ENCODE assay signal across 18 cellular contexts in the genomic region with DNA sequence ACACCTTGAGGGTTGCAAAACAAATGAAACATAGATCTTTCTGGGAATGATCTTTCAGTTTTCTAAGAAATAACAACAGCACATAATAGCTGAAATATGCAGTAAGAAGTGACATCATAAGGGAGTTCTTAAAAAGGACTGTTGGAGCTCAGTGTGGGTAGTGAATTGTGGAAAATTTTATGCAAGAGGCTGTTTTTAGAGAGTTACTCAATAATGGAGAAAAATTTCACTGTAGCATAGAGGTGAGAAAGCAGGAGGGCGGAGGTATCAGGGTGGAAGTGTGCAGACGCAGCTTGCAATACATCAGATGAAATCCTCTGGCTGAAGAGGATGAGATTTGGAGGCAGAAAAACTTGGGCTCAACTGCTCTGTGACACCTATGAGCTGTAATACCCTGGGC.
A peak's percentile ranks its signal among the peaks of the same experiment; 100 is the strongest.
DNase-seq lines count a peak whose midpoint lies in the region; ATAC-seq lines count a peak whose summit lies in the region.
"Had no signal": no experiment of that assay in that cellular context is flagged by ENCODE, and none has a peak within 500 bp of the region (broad histone marks: within the 10 kb centered on the region; RNA-seq: fewer than 3 reads in every experiment).

No MANE protein-coding gene starts in this region.

- H3K4me3 Mint-ChIP-seq in stimulated activated memory B cell treated with anti-CD40 and anti-IgM and Interleukin-4, amounts not matched to agents 10 μg/mL and 1 μg/mL and 100 μg/mL, for 72 hours = no peak overlapping the region
- H3K4me3 Mint-ChIP-seq: activated CD8-positive, alpha-beta memory T cell treated with anti-CD3 and anti-CD28 coated beads, Interleukin-2, amount 10 ng/mL, durations not matched to agents 7 days and 5 days; stimulated activated naive CD8-positive, alpha-beta T cell treated with anti-CD3 and anti-CD28 coated beads, Interleukin-15, Interleukin-2, amounts not matched to agents 100 ng/mL and 50 ng/mL, for 24 hours had no signal

- H3K27ac Mint-ChIP-seq in stimulated activated memory B cell treated with anti-CD40 and anti-IgM and Interleukin-4, amounts not matched to agents 10 μg/mL and 1 μg/mL and 100 μg/mL, for 72 hours = peak overlapping the region; percentile 40
- H3K27ac Mint-ChIP-seq: activated CD8-positive, alpha-beta memory T cell treated with anti-CD3 and anti-CD28 coated beads, Interleukin-2, amount 10 ng/mL, durations not matched to agents 7 days and 5 days; stimulated activated naive CD8-positive, alpha-beta T cell treated with anti-CD3 and anti-CD28 coated beads, Interleukin-15, Interleukin-2, amounts not matched to agents 100 ng/mL and 50 ng/mL, for 24 hours had no signal

- no peaks in the 10 kb centered on the region for H3K36me3 Mint-ChIP-seq in stimulated activated memory B cell treated with anti-CD40 and anti-IgM and Interleukin-4, amounts not matched to agents 10 μg/mL and 1 μg/mL and 100 μg/mL, for 72 hours
- H3K36me3 Mint-ChIP-seq: activated CD8-positive, alpha-beta memory T cell treated with anti-CD3 and anti-CD28 coated beads, Interleukin-2, amount 10 ng/mL, durations not matched to agents 7 days and 5 days had no signal

- ATAC-seq in GM18868 (IDR thresholded peaks at IDR 0.05; ENCODE audit: unreplicated experiment) = peak; percentile 43
- ATAC-seq in HG03342 (IDR thresholded peaks at IDR 0.05; ENCODE audit: unreplicated experiment) = peak; percentile 50
- peak; percentile 38 for ATAC-seq in stimulated activated memory B cell treated with anti-CD40 and anti-IgM and Interleukin-4, amounts not matched to agents 10 μg/mL and 1 μg/mL and 100 μg/mL, for 72 hours
- no peak for ATAC-seq in HG02571 (IDR thresholded peaks at IDR 0.05; ENCODE audit: unreplicated experiment)
- ATAC-seq: activated CD8-positive, alpha-beta memory T cell treated with anti-CD3 and anti-CD28 coated beads, Interleukin-2, amount 10 ng/mL, durations not matched to agents 7 days and 5 days; esophagus mucosa; left lung; upper lobe of right lung had no signal

- peak; percentile 92 for DNase-seq in SKM-1 (lab: John Stamatoyannopoulos, UW; ENCODE audit: unreplicated experiment)
- no peak for DNase-seq in RPMI8226
- no peak for DNase-seq in GM03348 (ENCODE audit: low spot score)
- DNase-seq: activated CD8-positive, alpha-beta memory T cell treated with anti-CD3 and anti-CD28 coated beads, Interleukin-2, amount 10 ng/mL, durations not matched to agents 7 days and 5 days; left lung; NCI-H1092; NCI-H2081; NCI-H510A treated with DMSO at 0.1 percent for 48 hours; OCI-M1; sigmoid colon; T-helper 9 cell; upper lobe of right lung had no signal

- H3K9me3 Mint-ChIP-seq in stimulated activated memory B cell treated with anti-CD40 and anti-IgM and Interleukin-4, amounts not matched to agents 10 μg/mL and 1 μg/mL and 100 μg/mL, for 72 hours = no peaks in the 10 kb centered on the region

- peaks cover 11% of the 10 kb centered on the region for H3K4me1 Mint-ChIP-seq in stimulated activated memory B cell treated with anti-CD40 and anti-IgM and Interleukin-4, amounts not matched to agents 10 μg/mL and 1 μg/mL and 100 μg/mL, for 72 hours
- H3K4me1 Mint-ChIP-seq: activated CD8-positive, alpha-beta memory T cell treated with anti-CD3 and anti-CD28 coated beads, Interleukin-2, amount 10 ng/mL, durations not matched to agents 7 days and 5 days had no signal

- H3K27me3 Mint-ChIP-seq in stimulated activated memory B cell treated with anti-CD40 and anti-IgM and Interleukin-4, amounts not matched to agents 10 μg/mL and 1 μg/mL and 100 μg/mL, for 72 hours = no peaks in the 10 kb centered on the region
- H3K27me3 Mint-ChIP-seq: activated CD8-positive, alpha-beta memory T cell treated with anti-CD3 and anti-CD28 coated beads, Interleukin-2, amount 10 ng/mL, durations not matched to agents 7 days and 5 days; stimulated activated naive CD8-positive, alpha-beta T cell treated with anti-CD3 and anti-CD28 coated beads, Interleukin-15, Interleukin-2, amounts not matched to agents 100 ng/mL and 50 ng/mL, for 24 hours had no signal
